1 cellular context compared by ENCODE assay signal in the genomic region with DNA sequence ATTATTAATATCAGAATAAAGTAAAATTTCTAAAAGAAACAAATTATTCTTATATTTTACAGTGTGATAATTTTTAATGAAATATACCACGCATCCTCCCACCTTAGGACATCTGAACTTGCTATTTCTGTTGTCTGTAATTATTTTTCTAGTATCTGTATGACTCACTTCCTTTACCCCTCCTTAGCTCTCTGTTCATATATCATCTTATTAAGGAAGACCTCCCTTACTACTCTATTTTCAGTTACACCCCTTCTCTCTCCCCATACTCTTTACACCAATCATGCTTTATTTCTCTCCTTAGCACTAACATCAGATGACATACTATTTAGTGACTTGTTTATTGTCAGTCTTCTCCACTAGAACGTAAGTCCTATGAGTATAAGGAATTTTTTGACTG.
TF ChIP-seq lines count a peak whose summit lies in the region.

No MANE protein-coding gene starts in this region.

TF ChIP-seq in GM12878, 131 proteins besides CTCF, POLR2A, EP300 and RAD21 (continued from another document):
- TF ChIP-seq, protein P1, sequence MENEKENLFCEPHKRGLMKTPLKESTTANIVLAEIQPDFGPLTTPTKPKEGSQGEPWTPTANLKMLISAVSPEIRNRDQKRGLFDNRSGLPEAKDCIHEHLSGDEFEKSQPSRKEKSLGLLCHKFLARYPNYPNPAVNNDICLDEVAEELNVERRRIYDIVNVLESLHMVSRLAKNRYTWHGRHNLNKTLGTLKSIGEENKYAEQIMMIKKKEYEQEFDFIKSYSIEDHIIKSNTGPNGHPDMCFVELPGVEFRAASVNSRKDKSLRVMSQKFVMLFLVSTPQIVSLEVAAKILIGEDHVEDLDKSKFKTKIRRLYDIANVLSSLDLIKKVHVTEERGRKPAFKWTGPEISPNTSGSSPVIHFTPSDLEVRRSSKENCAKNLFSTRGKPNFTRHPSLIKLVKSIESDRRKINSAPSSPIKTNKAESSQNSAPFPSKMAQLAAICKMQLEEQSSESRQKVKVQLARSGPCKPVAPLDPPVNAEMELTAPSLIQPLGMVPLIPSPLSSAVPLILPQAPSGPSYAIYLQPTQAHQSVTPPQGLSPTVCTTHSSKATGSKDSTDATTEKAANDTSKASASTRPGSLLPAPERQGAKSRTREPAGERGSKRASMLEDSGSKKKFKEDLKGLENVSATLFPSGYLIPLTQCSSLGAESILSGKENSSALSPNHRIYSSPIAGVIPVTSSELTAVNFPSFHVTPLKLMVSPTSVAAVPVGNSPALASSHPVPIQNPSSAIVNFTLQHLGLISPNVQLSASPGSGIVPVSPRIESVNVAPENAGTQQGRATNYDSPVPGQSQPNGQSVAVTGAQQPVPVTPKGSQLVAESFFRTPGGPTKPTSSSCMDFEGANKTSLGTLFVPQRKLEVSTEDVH (IDR thresholded peaks at IDR 0.05; ENCODE audit: low read depth, partially characterized antibody) = no peak
- no peak for TF ChIP-seq SIN3A (IDR thresholded peaks at IDR 0.05; ENCODE audit: low read depth, low read length)
- TF ChIP-seq ZNF217 (IDR thresholded peaks at IDR 0.05) = 0 out of 2 replicates have a peak, but pooled peaks have one; percentile 19
- peak; percentile 74 for TF ChIP-seq MEF2A (IDR thresholded peaks at IDR 0.05; ENCODE audit: insufficient read depth, low read depth, low read length)
- no peak for TF ChIP-seq EZH2 (IDR thresholded peaks at IDR 0.05; ENCODE audit: borderline replicate concordance, control insufficient read depth, low read depth, low read length)
- 0 out of 2 replicates have a peak, but pooled peaks have one; percentile 22 for TF ChIP-seq IRF4 (IDR thresholded peaks at IDR 0.05; ENCODE audit: low read depth, low read length)
- TF ChIP-seq NFXL1 (IDR thresholded peaks at IDR 0.05; ENCODE audit: borderline replicate concordance) = no peak
- TF ChIP-seq POU2F2 (IDR thresholded peaks at IDR 0.05; ENCODE audit: borderline replicate concordance, low read depth, low read length) = no peak
- peak in 1 of 2 experiments; percentile 52; a peak in 1 of 4 replicates for TF ChIP-seq ETV6 (conservative IDR thresholded peaks at IDR 0.05 in 1 of 2, IDR thresholded peaks at IDR 0.05 in 1 of 2; ENCODE audit: borderline replicate concordance in 1 of 2, low read depth in 1 of 2)
- TF ChIP-seq RB1 (IDR thresholded peaks at IDR 0.05; ENCODE audit: borderline replicate concordance) = no peak
- peak; percentile 71 for TF ChIP-seq JUNB (IDR thresholded peaks at IDR 0.05)
- no peak for TF ChIP-seq FOS (IDR thresholded peaks at IDR 0.05; ENCODE audit: borderline replicate concordance, extremely low read depth, insufficient read length)
- TF ChIP-seq TARDBP (IDR thresholded peaks at IDR 0.05; ENCODE audit: borderline replicate concordance) = no peak
- TF ChIP-seq ZNF207 (IDR thresholded peaks at IDR 0.05; ENCODE audit: borderline replicate concordance) = no peak
- TF ChIP-seq IKZF1 (conservative IDR thresholded peaks at IDR 0.05) = no peak
- 0 out of 2 replicates have a peak, but pooled peaks have one; percentile 24 for TF ChIP-seq ATF7 (IDR thresholded peaks at IDR 0.05; ENCODE audit: low read depth)
- TF ChIP-seq MEF2B (IDR thresholded peaks at IDR 0.05; ENCODE audit: partially characterized antibody, poor library complexity, severe bottlenecking) = peak; percentile 56
- no peak for TF ChIP-seq SMAD5 (IDR thresholded peaks at IDR 0.05; ENCODE audit: low read depth)
- TF ChIP-seq CBX5 (IDR thresholded peaks at IDR 0.05; ENCODE audit: low read depth) = no peak
- TF ChIP-seq NFIC (IDR thresholded peaks at IDR 0.05; ENCODE audit: low read depth, low read length) = peak; percentile 24; the same call in 1 of the 2 replicates
- TF ChIP-seq JUND (IDR thresholded peaks at IDR 0.05; ENCODE audit: low read depth, low read length) = 0 out of 2 replicates have a peak, but pooled peaks have one; percentile 23
- no peak for TF ChIP-seq SMC3 (IDR thresholded peaks at IDR 0.05; ENCODE audit: borderline replicate concordance, low read length)
- no peak for TF ChIP-seq SPI1 (IDR thresholded peaks at IDR 0.05; ENCODE audit: borderline replicate concordance, insufficient read depth, low read depth, low read length)
- TF ChIP-seq MTA3 (IDR thresholded peaks at IDR 0.05; ENCODE audit: borderline replicate concordance, low read length) = no peak
- peak; percentile 82 for TF ChIP-seq MTA2 (IDR thresholded peaks at IDR 0.05; ENCODE audit: low read depth)
- TF ChIP-seq CHD2 (IDR thresholded peaks at IDR 0.05; ENCODE audit: borderline replicate concordance, low read depth, low read length) = no peak
- no peak for TF ChIP-seq SIX5 (IDR thresholded peaks at IDR 0.05; ENCODE audit: low read depth, low read length, severe bottlenecking)
- TF ChIP-seq GABPA (IDR thresholded peaks at IDR 0.05; ENCODE audit: low read depth) = no peak
- TF ChIP-seq ASH2L (IDR thresholded peaks at IDR 0.05; ENCODE audit: borderline replicate concordance, low read depth) = no peak
TF ChIP-seq in GM12878: peak in this region for 10.
